36 cellular contexts compared by ENCODE assay signal in genomic region chr11:78607691-78608090, GRCh38.
"Had no signal": no experiment of that assay in that cellular context is flagged by ENCODE, and none has a peak within 500 bp of the region (broad histone marks: within the 10 kb centered on the region; RNA-seq: fewer than 3 reads in every experiment).

No MANE protein-coding gene starts in this region.

- H3K4me3 ChIP-seq: K562, PC-9 had no signal

- DNase-seq: activated CD4-positive, alpha-beta memory T cell treated with anti-CD3 and anti-CD28 coated beads, Interleukin-2, amount 10 ng/mL, durations not matched to agents 7 days and 5 days; activated CD4-positive, alpha-beta T cell treated with anti-CD3 and anti-CD28 coated beads for 1 hour; activated CD4-positive, alpha-beta T cell treated with anti-CD3 and anti-CD28 coated beads for 48 hours; activated CD4-positive, CD25-positive, alpha-beta regulatory T cell; activated CD8-positive, alpha-beta memory T cell treated with anti-CD3 and anti-CD28 coated beads for 24 hours; activated CD8-positive, alpha-beta memory T cell treated with anti-CD3 and anti-CD28 coated beads, Interleukin-2, amount 10 ng/mL, durations not matched to agents 7 days and 5 days; activated CD8-positive, alpha-beta memory T cell treated with anti-CD3 and anti-CD28 coated beads, Interleukin-2, amount 50 U/mL, for 48 hours; activated effector memory CD4-positive, alpha-beta T cell treated with anti-CD3 and anti-CD28 coated beads, Interleukin-2, amount 50 U/mL, for 16 hours; activated naive CD4-positive, alpha-beta T cell; activated naive CD4-positive, alpha-beta T cell treated with anti-CD3 and anti-CD28 coated beads, Interleukin-2, amount 50 U/mL, for 16 hours; activated naive CD8-positive, alpha-beta T cell treated with anti-CD3 and anti-CD28 coated beads for 36 hours; activated T-cell treated with anti-CD3 and anti-CD28 coated beads, Interleukin-2, amount 50 U/mL, for 48 hours; caudate nucleus; cerebellar nuclear complex; NCI-H1092 treated with DMSO at 0.1 percent for 48 hours; NCI-H1417; NCI-H146; NCI-H187; NCI-H2029 treated with DMSO at 0.1 percent for 48 hours; NCI-H2107; NCI-H2171; NCI-H2227 treated with DMSO at 0.1 percent for 48 hours; NCI-H446; NCI-H510A treated with DMSO at 0.1 percent for 48 hours; NCI-H526 treated with DMSO at 0.1 percent for 48 hours; NCI-H774; NK-92 treated with Interleukin-12 subunit alpha and Interleukin-12 subunit beta, amount 100 ng/mL, for 24 hours; PC-9; SIG-M5; SW 1271; T1000; WERI-Rb-1 had no signal

- H3K36me3 ChIP-seq: WERI-Rb-1 had no signal

- ATAC-seq: activated CD8-positive, alpha-beta memory T cell treated with anti-CD3 and anti-CD28 coated beads, Interleukin-2, amount 10 ng/mL, durations not matched to agents 7 days and 5 days; activated T-helper 17 cell treated with anti-CD3 and anti-CD28 coated beads, Interleukin-2, amount 50 U/mL, for 72 hours; K562; Right ventricle myocardium inferior had no signal

- H3K27ac ChIP-seq: PC-9, RWPE1, WERI-Rb-1 had no signal
